ENCODE assay signal across 8 cellular contexts in genomic region chr22:29766632-29767288, GRCh38. TPM values are rescaled to one million over a fixed set of nuclear protein-coding genes. Genes with fewer than 3 reads are reported as not detected.
DNase-seq lines count a peak whose midpoint lies in the region; ATAC-seq, FAIRE-seq and TF ChIP-seq lines count a peak whose summit lies in the region.

ZMAT5 (minus strand) TSS chr22:29767007; CDS start chr22:29748544, 18,463 bp downstream.

- peak within 1 kb of the TSS; percentile 95 to 100 (median 99) for H3K4me3 Mint-ChIP-seq in IgD-negative memory B cell

- H3K9me3 Mint-ChIP-seq in IgD-negative memory B cell: no peaks in the 10 kb centered on the region

- FAIRE-seq in D721Med (lab: Jason Lieb, UNC): no peak

- ATAC-seq in GM21528 (IDR thresholded peaks at IDR 0.05; ENCODE audit: low FRiP score, unreplicated experiment): peak; percentile 84

- H3K36me3 Mint-ChIP-seq in IgD-negative memory B cell: peaks cover 3% of the 10 kb centered on the region

- H3K4me1 Mint-ChIP-seq in IgD-negative memory B cell: peaks cover 15 to 28% (median 18%) of the 10 kb centered on the region in 3 donors

- H3K27me3 Mint-ChIP-seq in IgD-negative memory B cell: no peaks in the 10 kb centered on the region

- no peak for TF ChIP-seq CTCF in D721Med (IDR thresholded peaks at IDR 0.05; ENCODE audit: insufficient read depth, missing control alignments)

- peak within 1 kb of the TSS; percentile 85 to 94 (median 89) for H3K27ac Mint-ChIP-seq in IgD-negative memory B cell

- DNase-seq in D721Med (ENCODE audit: insufficient read length, low spot score) (peak; percentile 82), OCI-M2 (lab: John Stamatoyannopoulos, UW; ENCODE audit: unreplicated experiment) (peak; percentile 48), activated T-cell treated with anti-CD3 and anti-CD28 coated beads for 4 hours (peak; percentile 79), epidermal melanocyte (ENCODE audit: insufficient read length, low spot score) (peak; percentile 99), middle frontal gyrus (ENCODE audit: extremely low spot score, low spot score) (peak; percentile 95)
- peak; percentile 82 to 84 for DNase-seq in stimulated activated CD8-positive, alpha-beta memory T cell treated with anti-CD3 and anti-CD28 coated beads, Interleukin-2, amount 100 ng/mL, for 48 hours (ENCODE audit: low read depth in 2 of 2)

RNA-seq across cellular contexts. Expression of gene ZMAT5, which starts in this region (rescaled TPM):
- 49.8 TPM for polyA plus RNA-seq in IgD-negative memory B cell

Comparison
In these comparisons a context has a peak if more than half of its experiments do, and no peak if none do; other contexts are left out.
1. Peak in every context shown above with its lines: DNase-seq and ATAC-seq.
2. DNase-seq: peak in every context shown above with its lines; median percentile 99 in epidermal melanocyte; 95 in middle frontal gyrus; 83 in stimulated activated CD8-positive, alpha-beta memory T cell treated with anti-CD3 and anti-CD28 coated beads, Interleukin-2, amount 100 ng/mL, for 48 hours; 82 in D721Med; 79 in activated T-cell treated with anti-CD3 and anti-CD28 coated beads for 4 hours; 48 in OCI-M2.